ENCODE assay signal across 27 cellular contexts in the genomic region with DNA sequence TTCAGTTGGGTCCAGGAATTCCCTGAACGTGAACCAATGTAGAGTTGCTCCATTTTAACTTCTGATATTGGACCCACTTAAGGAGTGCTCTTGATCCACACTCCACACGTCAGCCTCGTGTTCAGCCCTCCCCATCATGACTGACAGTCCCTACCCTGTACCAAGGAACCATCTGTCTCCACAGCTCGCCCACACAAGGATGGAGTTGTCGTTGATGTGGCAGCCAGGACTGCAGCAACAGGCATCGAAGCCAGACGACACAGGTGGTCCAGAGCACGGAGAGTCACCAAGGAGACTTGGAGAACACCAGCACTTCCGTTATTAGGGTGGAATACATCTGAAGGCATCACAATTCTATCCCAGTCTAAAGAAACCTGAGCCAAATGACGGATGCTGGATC.
"Had no signal": no experiment of that assay in that cellular context is flagged by ENCODE, and none has a peak within 500 bp of the region (broad histone marks: within the 10 kb centered on the region; RNA-seq: fewer than 3 reads in every experiment).

No MANE protein-coding gene starts in this region.

- H3K4me1 ChIP-seq: colonic mucosa, esophagus squamous epithelium, foreskin keratinocyte, gastrocnemius medialis, gastroesophageal sphincter, heart left ventricle, heart right ventricle had no signal

- ATAC-seq: effector memory CD8-positive, alpha-beta T cell; esophagus mucosa; foreskin keratinocyte; gastrocnemius medialis; gastroesophageal sphincter; heart left ventricle; heart right ventricle had no signal

- FAIRE-seq: colon, endometrium, endothelial cell of umbilical vein, frontal cortex had no signal

- DNase-seq: colonic mucosa; cortex of kidney; dermis blood vessel endothelial cell; effector CD4-positive, alpha-beta T cell; effector CD8-positive, alpha-beta T cell; effector memory CD4-positive, alpha-beta T cell; effector memory CD8-positive, alpha-beta T cell; endodermal cell; erythroblast; esophagus squamous epithelium; foreskin fibroblast; foreskin keratinocyte; foreskin melanocyte; gastrocnemius medialis; glutamatergic neuron; heart left ventricle; heart right ventricle had no signal

- H3K27ac ChIP-seq: colonic mucosa, coronary artery, dorsolateral prefrontal cortex, epithelial cell of prostate, esophagus muscularis mucosa, esophagus squamous epithelium, foreskin keratinocyte, gastrocnemius medialis, gastroesophageal sphincter, heart left ventricle, heart right ventricle had no signal

- H3K4me3 ChIP-seq: colonic mucosa, coronary artery, dorsolateral prefrontal cortex, esophagus muscularis mucosa, esophagus squamous epithelium, gastrocnemius medialis, gastroesophageal sphincter, heart left ventricle, heart right ventricle had no signal

- H3K9me3 ChIP-seq: colonic mucosa, esophagus muscularis mucosa, esophagus squamous epithelium, gastrocnemius medialis, gastroesophageal sphincter, heart left ventricle, heart right ventricle had no signal

- H3K36me3 ChIP-seq: colonic mucosa, esophagus muscularis mucosa, esophagus squamous epithelium, gastrocnemius medialis, gastroesophageal sphincter, heart left ventricle, heart right ventricle had no signal

- H3K27me3 ChIP-seq: colonic mucosa, dorsolateral prefrontal cortex, esophagus muscularis mucosa, esophagus squamous epithelium, foreskin keratinocyte, gastrocnemius medialis, gastroesophageal sphincter, heart left ventricle, heart right ventricle had no signal
